ENCODE assay signal across 8 cellular contexts in genomic region chr12:8108808-8109398, GRCh38. TPM values are rescaled to one million over a fixed set of nuclear protein-coding genes. Genes with fewer than 3 reads are reported as not detected.
DNase-seq lines count a peak whose midpoint lies in the region; ATAC-seq and TF ChIP-seq lines count a peak whose summit lies in the region.

No MANE protein-coding gene starts in this region.

- DNase-seq in GF-D8 (lab: John Stamatoyannopoulos, UW): peak; percentile 18
- DNase-seq in SIG-M5 (lab: John Stamatoyannopoulos, UW): peak; percentile 33
- DNase-seq in activated effector memory CD4-positive, alpha-beta T cell treated with Interleukin-2 at 50 U/mL for 16 hours: peak; percentile 59
- peak; percentile 9 to 52 for DNase-seq in foreskin keratinocyte
- DNase-seq in occipital lobe (lab: John Stamatoyannopoulos, UW): peak; percentile 14
- DNase-seq in superior temporal gyrus (ENCODE audit: extremely low spot score): peak; percentile 92

- no peak overlapping the region for H3K4me2 ChIP-seq in KMS-11

- ATAC-seq in foreskin keratinocyte (peak; percentile 85), HG02981 (IDR thresholded peaks at IDR 0.05; ENCODE audit: unreplicated experiment) (no peak)

- 0 out of 2 replicates have a peak overlapping the region, but pooled peaks have one; percentile 6 for H2AFZ ChIP-seq in KMS-11 (ENCODE audit: low read depth)

- H3K79me2 ChIP-seq in KMS-11 (ENCODE audit: insufficient read depth, low read depth): no peaks in the 10 kb centered on the region

- TF ChIP-seq CTCF in KMS-11 (conservative IDR thresholded peaks at IDR 0.05; ENCODE audit: low read depth, low read length) (peak; percentile 94), foreskin keratinocyte (conservative IDR thresholded peaks at IDR 0.05) (peak; percentile 99)

- no peaks in the 10 kb centered on the region for H3K36me3 ChIP-seq in KMS-11 (ENCODE audit: insufficient read depth)

- H3K4me1 ChIP-seq in KMS-11 (ENCODE audit: low read depth, poor library complexity, severe bottlenecking) (no peaks in the 10 kb centered on the region), foreskin keratinocyte (no peaks in the 10 kb centered on the region)

- no peaks in the 10 kb centered on the region for H4K20me1 ChIP-seq in KMS-11 (ENCODE audit: insufficient read depth)

- H3K4me3 ChIP-seq in KMS-11 (IDR thresholded peaks at IDR 0.05; ENCODE audit: insufficient read depth, low read depth, low read length): no peak overlapping the region

- H3K9ac ChIP-seq in KMS-11: no peak overlapping the region

- H3K27ac ChIP-seq in KMS-11 (no peak overlapping the region), foreskin keratinocyte (no peak overlapping the region)

- H3K27me3 ChIP-seq in KMS-11 (ENCODE audit: insufficient read depth, low read depth) (no peaks in the 10 kb centered on the region), foreskin keratinocyte (no peaks in the 10 kb centered on the region)

RNA-seq across cellular contexts. Expression of gene CLEC4A, which starts 14.5 kb away (rescaled TPM):
- total RNA-seq in foreskin keratinocyte (0.31 TPM in 1 of 2 replicates, not detected in the other), occipital lobe (0.31 TPM)
- 0.34 TPM in 1 of 2 replicates, not detected in the other for polyA plus RNA-seq in foreskin keratinocyte

RNA-seq across cellular contexts. Expression of gene NECAP1, which starts 26.8 kb away (rescaled TPM):
- total RNA-seq in foreskin keratinocyte: 22.8 and 23.1 TPM in 2 replicates
- polyA plus RNA-seq in foreskin keratinocyte: 11.2 and 12.5 TPM in 2 replicates
- total RNA-seq in occipital lobe: 174 TPM

RNA-seq across cellular contexts. Expression of gene C3AR1, which starts 42.7 kb away (rescaled TPM):
- total RNA-seq in foreskin keratinocyte (0.10 and 0.14 TPM in 2 replicates), occipital lobe (3.1 TPM)
- polyA plus RNA-seq in foreskin keratinocyte: 0.12 and 0.18 TPM in 2 replicates

RNA-seq across cellular contexts. Expression of gene ZNF705A, which starts 47.9 kb away (rescaled TPM):
- total RNA-seq in foreskin keratinocyte (not detected in 2 replicates), occipital lobe (not detected)
- not detected in 2 replicates for polyA plus RNA-seq in foreskin keratinocyte

Comparison
In these comparisons a context has a peak if more than half of its experiments do, and no peak if none do; other contexts are left out.
1. DNase-seq: peak in every context shown above with its lines; median percentile 92 in superior temporal gyrus; 59 in activated effector memory CD4-positive, alpha-beta T cell treated with Interleukin-2 at 50 U/mL for 16 hours; 33 in SIG-M5; 30 in foreskin keratinocyte; 18 in GF-D8; 14 in occipital lobe.